Comparison of ENCODE assay signal across 1 cellular context in the genomic region with DNA sequence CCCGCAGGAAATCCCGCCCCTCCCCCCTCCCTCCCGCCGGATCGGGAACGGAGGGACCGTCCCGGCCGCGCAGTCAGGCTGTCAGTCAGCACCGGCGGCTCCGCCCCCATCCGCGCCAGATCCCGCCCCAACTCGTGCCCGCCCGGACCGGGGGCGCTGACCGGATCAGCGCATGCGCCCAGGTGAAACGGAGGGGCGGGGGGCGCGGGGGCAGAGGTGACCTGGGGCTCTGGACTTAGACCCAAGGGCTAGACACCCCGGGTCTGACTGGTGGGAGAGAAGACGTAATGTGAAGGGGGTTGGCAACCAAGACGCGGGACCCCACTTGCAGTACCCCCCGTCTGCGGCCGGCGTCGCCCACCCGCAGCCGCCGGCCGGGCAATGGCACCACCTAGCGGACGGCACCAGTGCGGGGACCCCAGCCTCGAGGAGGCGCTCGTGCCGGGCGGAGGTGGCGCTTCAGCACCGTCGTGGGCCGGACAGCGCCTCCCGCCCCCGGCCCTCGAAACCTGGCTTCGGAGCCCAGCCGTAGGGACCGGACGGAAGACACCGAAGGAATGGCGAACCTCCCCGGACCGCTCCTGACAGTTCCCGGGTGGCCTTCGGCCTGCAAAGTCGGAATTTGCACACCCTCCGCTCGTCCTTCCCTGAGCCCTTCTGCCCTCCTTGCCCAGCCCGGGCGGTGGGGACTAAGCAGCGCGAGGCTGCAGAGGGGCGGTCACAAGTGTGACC.
TF ChIP-seq lines count a peak whose summit lies in the region.

A gene with protein sequence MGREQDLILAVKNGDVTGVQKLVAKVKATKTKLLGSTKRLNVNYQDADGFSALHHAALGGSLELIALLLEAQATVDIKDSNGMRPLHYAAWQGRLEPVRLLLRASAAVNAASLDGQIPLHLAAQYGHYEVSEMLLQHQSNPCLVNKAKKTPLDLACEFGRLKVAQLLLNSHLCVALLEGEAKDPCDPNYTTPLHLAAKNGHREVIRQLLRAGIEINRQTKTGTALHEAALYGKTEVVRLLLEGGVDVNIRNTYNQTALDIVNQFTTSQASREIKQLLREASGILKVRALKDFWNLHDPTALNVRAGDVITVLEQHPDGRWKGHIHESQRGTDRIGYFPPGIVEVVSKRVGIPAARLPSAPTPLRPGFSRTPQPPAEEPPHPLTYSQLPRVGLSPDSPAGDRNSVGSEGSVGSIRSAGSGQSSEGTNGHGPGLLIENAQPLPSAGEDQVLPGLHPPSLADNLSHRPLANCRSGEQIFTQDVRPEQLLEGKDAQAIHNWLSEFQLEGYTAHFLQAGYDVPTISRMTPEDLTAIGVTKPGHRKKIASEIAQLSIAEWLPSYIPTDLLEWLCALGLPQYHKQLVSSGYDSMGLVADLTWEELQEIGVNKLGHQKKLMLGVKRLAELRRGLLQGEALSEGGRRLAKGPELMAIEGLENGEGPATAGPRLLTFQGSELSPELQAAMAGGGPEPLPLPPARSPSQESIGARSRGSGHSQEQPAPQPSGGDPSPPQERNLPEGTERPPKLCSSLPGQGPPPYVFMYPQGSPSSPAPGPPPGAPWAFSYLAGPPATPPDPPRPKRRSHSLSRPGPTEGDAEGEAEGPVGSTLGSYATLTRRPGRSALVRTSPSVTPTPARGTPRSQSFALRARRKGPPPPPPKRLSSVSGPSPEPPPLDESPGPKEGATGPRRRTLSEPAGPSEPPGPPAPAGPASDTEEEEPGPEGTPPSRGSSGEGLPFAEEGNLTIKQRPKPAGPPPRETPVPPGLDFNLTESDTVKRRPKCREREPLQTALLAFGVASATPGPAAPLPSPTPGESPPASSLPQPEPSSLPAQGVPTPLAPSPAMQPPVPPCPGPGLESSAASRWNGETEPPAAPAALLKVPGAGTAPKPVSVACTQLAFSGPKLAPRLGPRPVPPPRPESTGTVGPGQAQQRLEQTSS (N-terminal part only) (minus strand): TSS at position 15 of the 732 bp plus-strand sequence. CDS start 1,733 bp downstream, outside the sequence.

TF ChIP-seq in K562, 482 proteins besides CTCF, POLR2A, EP300 and RAD21 (continued from another document and continues in another):
- TF ChIP-seq, protein P1, sequence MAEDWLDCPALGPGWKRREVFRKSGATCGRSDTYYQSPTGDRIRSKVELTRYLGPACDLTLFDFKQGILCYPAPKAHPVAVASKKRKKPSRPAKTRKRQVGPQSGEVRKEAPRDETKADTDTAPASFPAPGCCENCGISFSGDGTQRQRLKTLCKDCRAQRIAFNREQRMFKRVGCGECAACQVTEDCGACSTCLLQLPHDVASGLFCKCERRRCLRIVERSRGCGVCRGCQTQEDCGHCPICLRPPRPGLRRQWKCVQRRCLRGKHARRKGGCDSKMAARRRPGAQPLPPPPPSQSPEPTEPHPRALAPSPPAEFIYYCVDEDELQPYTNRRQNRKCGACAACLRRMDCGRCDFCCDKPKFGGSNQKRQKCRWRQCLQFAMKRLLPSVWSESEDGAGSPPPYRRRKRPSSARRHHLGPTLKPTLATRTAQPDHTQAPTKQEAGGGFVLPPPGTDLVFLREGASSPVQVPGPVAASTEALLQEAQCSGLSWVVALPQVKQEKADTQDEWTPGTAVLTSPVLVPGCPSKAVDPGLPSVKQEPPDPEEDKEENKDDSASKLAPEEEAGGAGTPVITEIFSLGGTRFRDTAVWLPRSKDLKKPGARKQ (CRISPR knock-in tag; IDR thresholded peaks at IDR 0.05), result no peak
- peak; percentile 41 for TF ChIP-seq TBP (optimal IDR thresholded peaks at IDR 0.05; ENCODE audit: low read depth, low read length)
- TF ChIP-seq ZBED1 (IDR thresholded peaks at IDR 0.05), result peak; percentile 69; the same call in 1 of the 2 replicates
- TF ChIP-seq CC2D1A (IDR thresholded peaks at IDR 0.05), result 0 out of 2 replicates have a peak, but pooled peaks have one; percentile 30
- peak; percentile 82; the same call in 1 of the 2 replicates for TF ChIP-seq ETS1 (conservative IDR thresholded peaks at IDR 0.05; ENCODE audit: control insufficient read depth, low read depth, low read length)
- TF ChIP-seq FOXP4 (CRISPR knock-in tag; IDR thresholded peaks at IDR 0.05; ENCODE audit: borderline replicate concordance), result peak; percentile 91; the same call in 1 of the 2 replicates
- TF ChIP-seq NR2C1 (IDR thresholded peaks at IDR 0.05), result no peak
- TF ChIP-seq NR2C1 (tag; IDR thresholded peaks at IDR 0.05), result peak; percentile 74
- TF ChIP-seq SMARCB1 (IDR thresholded peaks at IDR 0.05; ENCODE audit: insufficient read length, low read depth), result peak; percentile 1
- TF ChIP-seq, protein P2, sequence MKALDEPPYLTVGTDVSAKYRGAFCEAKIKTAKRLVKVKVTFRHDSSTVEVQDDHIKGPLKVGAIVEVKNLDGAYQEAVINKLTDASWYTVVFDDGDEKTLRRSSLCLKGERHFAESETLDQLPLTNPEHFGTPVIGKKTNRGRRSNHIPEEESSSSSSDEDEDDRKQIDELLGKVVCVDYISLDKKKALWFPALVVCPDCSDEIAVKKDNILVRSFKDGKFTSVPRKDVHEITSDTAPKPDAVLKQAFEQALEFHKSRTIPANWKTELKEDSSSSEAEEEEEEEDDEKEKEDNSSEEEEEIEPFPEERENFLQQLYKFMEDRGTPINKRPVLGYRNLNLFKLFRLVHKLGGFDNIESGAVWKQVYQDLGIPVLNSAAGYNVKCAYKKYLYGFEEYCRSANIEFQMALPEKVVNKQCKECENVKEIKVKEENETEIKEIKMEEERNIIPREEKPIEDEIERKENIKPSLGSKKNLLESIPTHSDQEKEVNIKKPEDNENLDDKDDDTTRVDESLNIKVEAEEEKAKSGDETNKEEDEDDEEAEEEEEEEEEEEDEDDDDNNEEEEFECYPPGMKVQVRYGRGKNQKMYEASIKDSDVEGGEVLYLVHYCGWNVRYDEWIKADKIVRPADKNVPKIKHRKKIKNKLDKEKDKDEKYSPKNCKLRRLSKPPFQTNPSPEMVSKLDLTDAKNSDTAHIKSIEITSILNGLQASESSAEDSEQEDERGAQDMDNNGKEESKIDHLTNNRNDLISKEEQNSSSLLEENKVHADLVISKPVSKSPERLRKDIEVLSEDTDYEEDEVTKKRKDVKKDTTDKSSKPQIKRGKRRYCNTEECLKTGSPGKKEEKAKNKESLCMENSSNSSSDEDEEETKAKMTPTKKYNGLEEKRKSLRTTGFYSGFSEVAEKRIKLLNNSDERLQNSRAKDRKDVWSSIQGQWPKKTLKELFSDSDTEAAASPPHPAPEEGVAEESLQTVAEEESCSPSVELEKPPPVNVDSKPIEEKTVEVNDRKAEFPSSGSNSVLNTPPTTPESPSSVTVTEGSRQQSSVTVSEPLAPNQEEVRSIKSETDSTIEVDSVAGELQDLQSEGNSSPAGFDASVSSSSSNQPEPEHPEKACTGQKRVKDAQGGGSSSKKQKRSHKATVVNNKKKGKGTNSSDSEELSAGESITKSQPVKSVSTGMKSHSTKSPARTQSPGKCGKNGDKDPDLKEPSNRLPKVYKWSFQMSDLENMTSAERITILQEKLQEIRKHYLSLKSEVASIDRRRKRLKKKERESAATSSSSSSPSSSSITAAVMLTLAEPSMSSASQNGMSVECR (CRISPR knock-in tag; IDR thresholded peaks at IDR 0.05), result peak; percentile 100
- no peak for TF ChIP-seq RBM17 (IDR thresholded peaks at IDR 0.05; ENCODE audit: borderline replicate concordance, low read depth, low read length)
- peak; percentile 98 for TF ChIP-seq NKRF (IDR thresholded peaks at IDR 0.05; ENCODE audit: borderline replicate concordance)
- TF ChIP-seq CBFB (CRISPR knock-in tag; IDR thresholded peaks at IDR 0.05), result peak; percentile 55; the same call in 1 of the 2 replicates
- no peak for TF ChIP-seq SREBF1 (IDR thresholded peaks at IDR 0.05; ENCODE audit: borderline replicate concordance, low read depth, low read length)
- TF ChIP-seq TEAD1 (CRISPR knock-in tag; IDR thresholded peaks at IDR 0.05), result peak in 1 of 2 experiments; percentile 92; a peak in 3 of 4 replicates
- TF ChIP-seq SAP30 (IDR thresholded peaks at IDR 0.05; ENCODE audit: borderline replicate concordance, insufficient read depth, low read depth, low read length, poor library complexity, severe bottlenecking), result peak; percentile 98
- peak; percentile 88 for TF ChIP-seq E2F4 (CRISPR knock-in tag; IDR thresholded peaks at IDR 0.05; ENCODE audit: low read depth)
- peak; percentile 29; the same call in 1 of the 2 replicates for TF ChIP-seq TARDBP (IDR thresholded peaks at IDR 0.05)
- TF ChIP-seq CTBP1 (IDR thresholded peaks at IDR 0.05; ENCODE audit: borderline replicate concordance), result peak; percentile 66
- TF ChIP-seq ZNF224 (CRISPR knock-in tag; IDR thresholded peaks at IDR 0.05), result peak; percentile 90; the same call in 1 of the 2 replicates
- TF ChIP-seq SRF (CRISPR knock-in tag; IDR thresholded peaks at IDR 0.05), result peak in 1 of 2 experiments; percentile 52; a peak in 2 of 4 replicates
- TF ChIP-seq ZNF324 (CRISPR knock-in tag; IDR thresholded peaks at IDR 0.05), result peak; percentile 37; the same call in 1 of the 2 replicates
- peak; percentile 50 for TF ChIP-seq CHD4 (IDR thresholded peaks at IDR 0.05; ENCODE audit: insufficient read depth, insufficient replicate concordance, low read depth, low read length, poor library complexity, severe bottlenecking)
- peak; percentile 88; the same call in 1 of the 2 replicates for TF ChIP-seq GATAD2A (IDR thresholded peaks at IDR 0.05)
- TF ChIP-seq MXI1 (IDR thresholded peaks at IDR 0.05; ENCODE audit: low read depth, low read length), result peak; percentile 84
- TF ChIP-seq, protein P3, sequence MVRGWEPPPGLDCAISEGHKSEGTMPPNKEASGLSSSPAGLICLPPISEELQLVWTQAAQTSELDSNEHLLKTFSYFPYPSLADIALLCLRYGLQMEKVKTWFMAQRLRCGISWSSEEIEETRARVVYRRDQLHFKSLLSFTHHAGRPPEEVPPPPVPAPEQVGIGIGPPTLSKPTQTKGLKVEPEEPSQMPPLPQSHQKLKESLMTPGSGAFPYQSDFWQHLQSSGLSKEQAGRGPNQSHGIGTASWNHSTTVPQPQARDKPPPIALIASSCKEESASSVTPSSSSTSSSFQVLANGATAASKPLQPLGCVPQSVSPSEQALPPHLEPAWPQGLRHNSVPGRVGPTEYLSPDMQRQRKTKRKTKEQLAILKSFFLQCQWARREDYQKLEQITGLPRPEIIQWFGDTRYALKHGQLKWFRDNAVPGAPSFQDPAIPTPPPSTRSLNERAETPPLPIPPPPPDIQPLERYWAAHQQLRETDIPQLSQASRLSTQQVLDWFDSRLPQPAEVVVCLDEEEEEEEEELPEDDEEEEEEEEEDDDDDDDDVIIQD (CRISPR knock-in tag; IDR thresholded peaks at IDR 0.05), result no peak
- peak; percentile 95 for TF ChIP-seq HDAC2 (IDR thresholded peaks at IDR 0.05)
- peak; percentile 50 for TF ChIP-seq PRPF4 (IDR thresholded peaks at IDR 0.05; ENCODE audit: insufficient read depth, low read depth, low read length, poor library complexity, severe bottlenecking)
- TF ChIP-seq ZNF316 (IDR thresholded peaks at IDR 0.05), result no peak
- peak; percentile 20 for TF ChIP-seq HMGN3 (IDR thresholded peaks at IDR 0.05; ENCODE audit: borderline replicate concordance, extremely low read depth, insufficient read length, low read depth, low read length)
